6 cellular contexts compared by ENCODE assay signal in genomic region chr7:132730126-132730525, GRCh38.
"Had no signal": no experiment of that assay in that cellular context is flagged by ENCODE, and none has a peak within 500 bp of the region (broad histone marks: within the 10 kb centered on the region; RNA-seq: fewer than 3 reads in every experiment).

No MANE protein-coding gene starts in this region.

- H3K4me3 ChIP-seq: K562 had no signal

- ATAC-seq: HepG2, K562 had no signal

- H3K4me1 Mint-ChIP-seq: IgD-negative memory B cell had no signal

- H3K27ac ChIP-seq: HL-60 had no signal

- H3K36me3 Mint-ChIP-seq: IgD-negative memory B cell had no signal

- H3K27ac Mint-ChIP-seq: IgD-negative memory B cell had no signal

- DNase-seq: IMR-90, KBM-7 had no signal
